Comparison of ENCODE assay signal across 16 cellular contexts in the genomic region with DNA sequence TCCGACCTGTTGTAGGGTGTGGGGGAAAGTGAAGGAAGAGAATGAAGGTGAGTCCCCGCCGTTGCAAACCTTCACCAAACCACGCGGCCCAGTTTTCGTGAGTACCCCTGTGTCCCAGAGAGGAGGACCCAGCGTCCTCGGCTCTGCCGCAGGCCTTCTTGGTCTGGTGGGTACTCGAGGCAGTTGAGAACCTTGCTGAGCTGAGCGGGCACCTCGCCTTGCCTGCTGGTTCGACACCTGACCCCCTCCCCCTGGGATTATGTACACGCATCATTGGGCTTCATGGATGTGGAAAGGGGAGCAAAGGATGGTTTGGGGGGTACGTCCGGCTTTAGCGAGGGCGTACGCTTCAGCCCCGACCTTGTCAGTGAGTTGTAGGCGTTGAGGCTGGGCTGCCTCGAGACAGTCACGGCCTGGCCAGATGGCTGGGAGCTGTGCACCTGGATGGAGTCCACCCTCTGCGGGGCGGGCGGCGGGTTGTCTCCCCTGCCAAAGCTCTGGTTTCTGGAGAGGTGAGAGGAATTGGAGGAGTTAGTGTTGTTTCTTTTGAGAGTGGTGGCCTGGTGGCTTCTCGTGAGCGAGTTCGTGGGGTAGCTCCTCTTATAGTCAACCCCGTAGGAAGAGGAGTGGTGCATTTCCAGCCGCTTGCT.
"Had no signal": no experiment of that assay in that cellular context is flagged by ENCODE, and none has a peak within 500 bp of the region (broad histone marks: within the 10 kb centered on the region; RNA-seq: fewer than 3 reads in every experiment).

No MANE protein-coding gene starts in this region.

- H2AFZ ChIP-seq: hepatocyte had no signal

- H3K27ac Mint-ChIP-seq: naive thymus-derived CD4-positive, alpha-beta T cell; stimulated activated naive CD8-positive, alpha-beta T cell treated with anti-CD3 and anti-CD28 coated beads, Interleukin-15, Interleukin-2, amounts not matched to agents 100 ng/mL and 50 ng/mL, for 24 hours had no signal

- DNase-seq: cortex of kidney; effector CD8-positive, alpha-beta T cell; foreskin fibroblast; mammary epithelial cell; naive thymus-derived CD4-positive, alpha-beta T cell; stimulated activated CD4-positive, alpha-beta T cell treated with anti-CD3 and anti-CD28 coated beads, Interleukin-2, amount 100 ng/mL, for 48 hours; testis had no signal

- H3K27me3 Mint-ChIP-seq: naive thymus-derived CD4-positive, alpha-beta T cell; stimulated activated naive CD8-positive, alpha-beta T cell treated with anti-CD3 and anti-CD28 coated beads, Interleukin-15, Interleukin-2, amounts not matched to agents 100 ng/mL and 50 ng/mL, for 24 hours had no signal

- H3K27ac ChIP-seq: epithelial cell of prostate, esophagus muscularis mucosa, gastroesophageal sphincter, hepatocyte, testis, tibial nerve had no signal

- H3K79me2 ChIP-seq: hepatocyte had no signal

- H3K4me3 Mint-ChIP-seq: naive thymus-derived CD4-positive, alpha-beta T cell; stimulated activated naive CD8-positive, alpha-beta T cell treated with anti-CD3 and anti-CD28 coated beads, Interleukin-15, Interleukin-2, amounts not matched to agents 100 ng/mL and 50 ng/mL, for 24 hours had no signal

- H3K9me3 ChIP-seq: esophagus muscularis mucosa, gastroesophageal sphincter, testis, tibial nerve had no signal

- H3K27me3 ChIP-seq: dorsolateral prefrontal cortex, esophagus muscularis mucosa, gastroesophageal sphincter, hepatocyte, testis, tibial nerve had no signal

- H3K4me1 Mint-ChIP-seq: naive thymus-derived CD4-positive, alpha-beta T cell had no signal

- H3K4me3 ChIP-seq: dorsolateral prefrontal cortex, esophagus muscularis mucosa, gastroesophageal sphincter, hepatocyte, smooth muscle cell, testis, tibial nerve had no signal

- ATAC-seq: gastroesophageal sphincter; left lobe of liver; naive thymus-derived CD4-positive, alpha-beta T cell had no signal

- H3K4me2 ChIP-seq: hepatocyte, smooth muscle cell had no signal

- H3K9me3 Mint-ChIP-seq: stimulated activated naive CD8-positive, alpha-beta T cell treated with anti-CD3 and anti-CD28 coated beads, Interleukin-15, Interleukin-2, amounts not matched to agents 100 ng/mL and 50 ng/mL, for 24 hours had no signal
